In genomic region chr15:38642689-38643270, GRCh38 we compare ENCODE assay signal across 1 cellular context.
TF ChIP-seq lines count a peak whose summit lies in the region.

No MANE protein-coding gene starts in this region.

TF ChIP-seq in GM12878, 131 proteins besides CTCF, POLR2A, EP300 and RAD21 (continued from another document):
- TF ChIP-seq USF2 (IDR thresholded peaks at IDR 0.05; ENCODE audit: borderline replicate concordance, low read depth, low read length): no peak
- no peak for TF ChIP-seq EZH2 (IDR thresholded peaks at IDR 0.05; ENCODE audit: borderline replicate concordance, control insufficient read depth, low read depth, low read length)
